11 cellular contexts compared by ENCODE assay signal in the genomic region with DNA sequence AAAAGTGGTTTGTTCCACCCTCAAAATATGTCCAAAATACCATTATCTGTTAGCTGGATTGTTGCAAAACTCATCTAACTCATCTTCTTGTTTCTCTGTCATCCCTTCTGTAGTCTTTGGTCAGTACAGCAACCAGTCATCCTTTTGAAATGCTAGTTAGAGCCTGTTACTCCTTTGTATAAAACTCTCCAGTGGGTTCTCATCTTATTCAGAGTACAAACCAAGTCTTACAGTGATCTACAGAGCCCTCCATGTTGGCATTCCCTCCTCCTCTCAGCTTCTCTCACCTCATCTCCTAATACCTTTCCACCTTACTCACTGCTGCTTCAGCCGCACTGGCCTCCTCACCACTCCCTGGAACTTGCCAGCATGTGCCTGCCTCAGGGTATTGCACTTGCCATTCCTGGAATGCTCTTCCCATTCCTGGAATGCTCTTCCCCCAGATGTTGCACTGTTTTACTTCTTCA.
DNase-seq lines count a peak whose midpoint lies in the region; ATAC-seq and TF ChIP-seq lines count a peak whose summit lies in the region.
"Had no signal": no experiment of that assay in that cellular context is flagged by ENCODE, and none has a peak within 500 bp of the region (broad histone marks: within the 10 kb centered on the region; RNA-seq: fewer than 3 reads in every experiment).

No MANE protein-coding gene starts in this region.

- CTCF ChIA-PET in Panc1 (lab: Charles Lee), result no interaction called here

- no peak overlapping the region for H3K23ac ChIP-seq in trophoblast cell (ENCODE audit: low read length)

- no peaks in the 10 kb centered on the region for H3K79me2 ChIP-seq in trophoblast cell (ENCODE audit: control insufficient read depth, insufficient read depth, low read length, poor library complexity)

- H4K12ac ChIP-seq in trophoblast cell (ENCODE audit: low read depth, low read length), result no peak overlapping the region

- no peaks in the 10 kb centered on the region for H3K36me3 Mint-ChIP-seq in activated naive CD8-positive, alpha-beta T cell treated with anti-CD3 and anti-CD28 coated beads for 36 hours

- peak overlapping the region; percentile 8; the same call in 1 of the 2 replicates for H3K27ac ChIP-seq in Panc1 (ENCODE audit: low read length)
- peak overlapping the region; percentile 58 for H3K27ac ChIP-seq in trophoblast cell (ENCODE audit: low read depth, low read length)

- peak overlapping the region; percentile 31 for H3K4me2 ChIP-seq in trophoblast cell (ENCODE audit: low read length)

- no TSS peak for BruUV-seq in Panc1 (replicated peaks; lab: Mats Ljungman, UMichigan)

- H3K27me3 Mint-ChIP-seq in activated naive CD8-positive, alpha-beta T cell treated with anti-CD3 and anti-CD28 coated beads for 36 hours, result peaks cover 13% of the 10 kb centered on the region
- H3K27me3 Mint-ChIP-seq: naive B cell had no signal

- ATAC-seq in Panc1 (peak; percentile 93), GM19324 (IDR thresholded peaks at IDR 0.05; ENCODE audit: low FRiP score, unreplicated experiment) (no peak), HG02759 (IDR thresholded peaks at IDR 0.05; ENCODE audit: unreplicated experiment) (no peak)

- H3K4me3 ChIP-seq in Panc1 (ENCODE audit: low read depth in 2 of 2, low read length in 2 of 2) (no peak overlapping the region), trophoblast cell (ENCODE audit: low read depth, low read length) (no peak overlapping the region)

- DNase-seq in ELR (ENCODE audit: low read depth) (peak; percentile 82), Panc1 (ENCODE audit: low read depth, low spot score) (no peak), fibroblast of gingiva (ENCODE audit: low read depth) (peak; percentile 51), trophoblast cell (peak; percentile 89 to 94)
- DNase-seq in activated CD4-positive, alpha-beta T cell treated with anti-CD3 and anti-CD28 coated beads, Interleukin-2, amount 50 U/mL, for 48 hours, result no peak
- no peak for DNase-seq in activated naive CD8-positive, alpha-beta T cell treated with anti-CD3 and anti-CD28 coated beads for 36 hours
- DNase-seq: caudate nucleus, naive B cell, T-helper 9 cell had no signal

- no peak overlapping the region for H2BK5ac ChIP-seq in trophoblast cell (ENCODE audit: low read depth, low read length, poor library complexity)

- no CpG with 5 or more reads among the region's 1 CpG for WGBS in trophoblast cell (ENCODE audit: extremely low coverage, insufficient coverage, insufficient read length)

- no peaks in the 10 kb centered on the region for H3K9me3 Mint-ChIP-seq in activated naive CD8-positive, alpha-beta T cell treated with anti-CD3 and anti-CD28 coated beads for 36 hours
- H3K9me3 Mint-ChIP-seq: naive B cell had no signal

- no peaks in the 10 kb centered on the region for H3K79me1 ChIP-seq in trophoblast cell (ENCODE audit: low read length)

- H3K14ac ChIP-seq in trophoblast cell (ENCODE audit: low read length), result no peak overlapping the region

- H3K9ac ChIP-seq in trophoblast cell (ENCODE audit: low read length), result no peak overlapping the region

- H2BK120ac ChIP-seq in trophoblast cell (ENCODE audit: insufficient read depth, low read length, poor library complexity), result no peak overlapping the region

- no peak for TF ChIP-seq CTCF in Panc1 (IDR thresholded peaks at IDR 0.05)

- H3K36me3 ChIP-seq in Panc1 (ENCODE audit: control insufficient read depth, insufficient read depth, low read length) (no peaks in the 10 kb centered on the region), trophoblast cell (ENCODE audit: control insufficient read depth in 1 of 2, insufficient read depth in 2 of 2, low read length in 2 of 2) (no peaks in the 10 kb centered on the region)

- H4K8ac ChIP-seq in trophoblast cell (ENCODE audit: low read depth, low read length), result no peak overlapping the region

- no peak overlapping the region for H2BK12ac ChIP-seq in trophoblast cell (ENCODE audit: low read length)

- peaks cover 27% of the 10 kb centered on the region for H3K4me1 ChIP-seq in Panc1 (ENCODE audit: control insufficient read depth, insufficient read depth, low read length)
- peaks cover 3 to 14% of the 10 kb centered on the region in 2 experiments for H3K4me1 ChIP-seq in trophoblast cell (ENCODE audit: control insufficient read depth in 1 of 2, insufficient read depth in 2 of 2, low read length in 2 of 2)

- H3K4me3 Mint-ChIP-seq in activated naive CD8-positive, alpha-beta T cell treated with anti-CD3 and anti-CD28 coated beads for 36 hours, result no peak overlapping the region
- H3K4me3 Mint-ChIP-seq: naive B cell had no signal

- H3K18ac ChIP-seq in trophoblast cell (ENCODE audit: low read length), result no peak overlapping the region

- in situ Hi-C loops in Panc1 (cut with HindIII; ENCODE audit: low pct_unique_long_range_greater_than_20kb, low sequenced_read_pairs), result no loop called here

- no peak overlapping the region for H3K4ac ChIP-seq in trophoblast cell (ENCODE audit: low read depth, low read length)

- no peak overlapping the region for H2AK5ac ChIP-seq in trophoblast cell (ENCODE audit: low read length)

- POLR2A ChIA-PET in Panc1 (lab: Charles Lee), result no interaction called here

- H3K9me3 ChIP-seq in Panc1 (ENCODE audit: control insufficient read depth, insufficient read depth, low read depth, low read length), result no peaks in the 10 kb centered on the region
- no peaks in the 10 kb centered on the region for H3K9me3 ChIP-seq in trophoblast cell (ENCODE audit: insufficient read depth, low read depth, low read length)

- no peaks in the 10 kb centered on the region for H3K27me3 ChIP-seq in Panc1 (ENCODE audit: control insufficient read depth, insufficient read depth, low read length)
- H3K27me3 ChIP-seq in trophoblast cell (ENCODE audit: insufficient read depth, low read length), result no peaks in the 10 kb centered on the region

- no peak overlapping the region for H2AFZ ChIP-seq in trophoblast cell (ENCODE audit: insufficient read depth, low read length, poor library complexity)

- no peaks in the 10 kb centered on the region for H3K4me1 Mint-ChIP-seq in activated naive CD8-positive, alpha-beta T cell treated with anti-CD3 and anti-CD28 coated beads for 36 hours

- no peak overlapping the region for H4K91ac ChIP-seq in trophoblast cell (ENCODE audit: low read depth, low read length)

- no peak overlapping the region for H3K27ac Mint-ChIP-seq in activated naive CD8-positive, alpha-beta T cell treated with anti-CD3 and anti-CD28 coated beads for 36 hours

- intact Hi-C loops in Panc1 (cut with micrococcal nuclease; ENCODE audit: unreplicated experiment), result no loop called here

Comparison
In these comparisons a context has a peak if more than half of its experiments do, and no peak if none do; other contexts are left out.
1. DNase-seq: peak in ELR (single experiment), fibroblast of gingiva (single experiment) and trophoblast cell (2 of 2); none in Panc1 (single experiment), activated CD4-positive, alpha-beta T cell treated with anti-CD3 and anti-CD28 coated beads, Interleukin-2, amount 50 U/mL, for 48 hours (0 of 2) and activated naive CD8-positive, alpha-beta T cell treated with anti-CD3 and anti-CD28 coated beads for 36 hours (single experiment).